1 cellular context compared by ENCODE assay signal in genomic region chr7:91880413-91881241, GRCh38.
TF ChIP-seq lines count a peak whose summit lies in the region.

Gene MTERF1, minus strand, starts transcription at chr7:91880702. Its CDS starts 619 bp downstream, at chr7:91880083.

TF ChIP-seq in A549, 52 proteins besides CTCF, POLR2A, EP300 and RAD21 (continued from another document):
- TF ChIP-seq ZNF302 (CRISPR knock-in tag; IDR thresholded peaks at IDR 0.05): no peak
- TF ChIP-seq, protein P1, sequence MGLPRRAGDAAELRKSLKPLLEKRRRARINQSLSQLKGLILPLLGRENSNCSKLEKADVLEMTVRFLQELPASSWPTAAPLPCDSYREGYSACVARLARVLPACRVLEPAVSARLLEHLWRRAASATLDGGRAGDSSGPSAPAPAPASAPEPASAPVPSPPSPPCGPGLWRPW (IDR thresholded peaks at IDR 0.05): no peak
- TF ChIP-seq HEYL (CRISPR knock-in tag; IDR thresholded peaks at IDR 0.05): no peak
- TF ChIP-seq, protein P2, sequence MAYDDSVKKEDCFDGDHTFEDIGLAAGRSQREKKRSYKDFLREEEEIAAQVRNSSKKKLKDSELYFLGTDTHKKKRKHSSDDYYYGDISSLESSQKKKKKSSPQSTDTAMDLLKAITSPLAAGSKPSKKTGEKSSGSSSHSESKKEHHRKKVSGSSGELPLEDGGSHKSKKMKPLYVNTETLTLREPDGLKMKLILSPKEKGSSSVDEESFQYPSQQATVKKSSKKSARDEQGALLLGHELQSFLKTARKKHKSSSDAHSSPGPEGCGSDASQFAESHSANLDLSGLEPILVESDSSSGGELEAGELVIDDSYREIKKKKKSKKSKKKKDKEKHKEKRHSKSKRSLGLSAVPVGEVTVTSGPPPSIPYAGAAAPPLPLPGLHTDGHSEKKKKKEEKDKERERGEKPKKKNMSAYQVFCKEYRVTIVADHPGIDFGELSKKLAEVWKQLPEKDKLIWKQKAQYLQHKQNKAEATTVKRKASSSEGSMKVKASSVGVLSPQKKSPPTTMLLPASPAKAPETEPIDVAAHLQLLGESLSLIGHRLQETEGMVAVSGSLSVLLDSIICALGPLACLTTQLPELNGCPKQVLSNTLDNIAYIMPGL (CRISPR knock-in tag; IDR thresholded peaks at IDR 0.05; ENCODE audit: borderline replicate concordance): peak; percentile 76; the same call in 1 of the 2 replicates
- peak; percentile 81 for TF ChIP-seq MYC (IDR thresholded peaks at IDR 0.05; ENCODE audit: borderline replicate concordance, low read length)
- TF ChIP-seq, protein P3, sequence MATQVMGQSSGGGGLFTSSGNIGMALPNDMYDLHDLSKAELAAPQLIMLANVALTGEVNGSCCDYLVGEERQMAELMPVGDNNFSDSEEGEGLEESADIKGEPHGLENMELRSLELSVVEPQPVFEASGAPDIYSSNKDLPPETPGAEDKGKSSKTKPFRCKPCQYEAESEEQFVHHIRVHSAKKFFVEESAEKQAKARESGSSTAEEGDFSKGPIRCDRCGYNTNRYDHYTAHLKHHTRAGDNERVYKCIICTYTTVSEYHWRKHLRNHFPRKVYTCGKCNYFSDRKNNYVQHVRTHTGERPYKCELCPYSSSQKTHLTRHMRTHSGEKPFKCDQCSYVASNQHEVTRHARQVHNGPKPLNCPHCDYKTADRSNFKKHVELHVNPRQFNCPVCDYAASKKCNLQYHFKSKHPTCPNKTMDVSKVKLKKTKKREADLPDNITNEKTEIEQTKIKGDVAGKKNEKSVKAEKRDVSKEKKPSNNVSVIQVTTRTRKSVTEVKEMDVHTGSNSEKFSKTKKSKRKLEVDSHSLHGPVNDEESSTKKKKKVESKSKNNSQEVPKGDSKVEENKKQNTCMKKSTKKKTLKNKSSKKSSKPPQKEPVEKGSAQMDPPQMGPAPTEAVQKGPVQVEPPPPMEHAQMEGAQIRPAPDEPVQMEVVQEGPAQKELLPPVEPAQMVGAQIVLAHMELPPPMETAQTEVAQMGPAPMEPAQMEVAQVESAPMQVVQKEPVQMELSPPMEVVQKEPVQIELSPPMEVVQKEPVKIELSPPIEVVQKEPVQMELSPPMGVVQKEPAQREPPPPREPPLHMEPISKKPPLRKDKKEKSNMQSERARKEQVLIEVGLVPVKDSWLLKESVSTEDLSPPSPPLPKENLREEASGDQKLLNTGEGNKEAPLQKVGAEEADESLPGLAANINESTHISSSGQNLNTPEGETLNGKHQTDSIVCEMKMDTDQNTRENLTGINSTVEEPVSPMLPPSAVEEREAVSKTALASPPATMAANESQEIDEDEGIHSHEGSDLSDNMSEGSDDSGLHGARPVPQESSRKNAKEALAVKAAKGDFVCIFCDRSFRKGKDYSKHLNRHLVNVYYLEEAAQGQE (IDR thresholded peaks at IDR 0.05): peak; percentile 28; the same call in 1 of the 2 replicates
- TF ChIP-seq ZSCAN20 (CRISPR knock-in tag; IDR thresholded peaks at IDR 0.05): no peak
- TF ChIP-seq RNF2 (IDR thresholded peaks at IDR 0.05; ENCODE audit: borderline replicate concordance, low read depth): no peak
- no peak for TF ChIP-seq ZC3H11A (IDR thresholded peaks at IDR 0.05)
- no peak for TF ChIP-seq EHF (CRISPR knock-in tag; IDR thresholded peaks at IDR 0.05)
- TF ChIP-seq JUNB (IDR thresholded peaks at IDR 0.05): no peak
- TF ChIP-seq, protein P4, sequence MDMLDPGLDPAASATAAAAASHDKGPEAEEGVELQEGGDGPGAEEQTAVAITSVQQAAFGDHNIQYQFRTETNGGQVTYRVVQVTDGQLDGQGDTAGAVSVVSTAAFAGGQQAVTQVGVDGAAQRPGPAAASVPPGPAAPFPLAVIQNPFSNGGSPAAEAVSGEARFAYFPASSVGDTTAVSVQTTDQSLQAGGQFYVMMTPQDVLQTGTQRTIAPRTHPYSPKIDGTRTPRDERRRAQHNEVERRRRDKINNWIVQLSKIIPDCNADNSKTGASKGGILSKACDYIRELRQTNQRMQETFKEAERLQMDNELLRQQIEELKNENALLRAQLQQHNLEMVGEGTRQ (IDR thresholded peaks at IDR 0.05): 0 out of 2 replicates have a peak, but pooled peaks have one; percentile 25
- TF ChIP-seq BCL3 (IDR thresholded peaks at IDR 0.05): peak; percentile 72; the same call in 2 of the 3 replicates
